Comparison of ENCODE assay signal across 8 cellular contexts in genomic region chr15:34039180-34039486, GRCh38. TPM values are rescaled to one million over a fixed set of nuclear protein-coding genes. Genes with fewer than 3 reads are reported as not detected.
DNase-seq lines count a peak whose midpoint lies in the region; ATAC-seq, FAIRE-seq and TF ChIP-seq lines count a peak whose summit lies in the region.

AVEN (minus strand) TSS chr15:34039204; CDS start chr15:34039046, 158 bp downstream.

- H3K27ac ChIP-seq in K562 (ENCODE audit: extremely low read depth, low read depth, low read length) (peak within 1 kb of the TSS; percentile 46; the same call in 2 of the 3 replicates), left lung (peak within 1 kb of the TSS; percentile 88 to 91), temporal lobe (ENCODE audit: low read depth, low read length) (peak within 1 kb of the TSS; percentile 52)

- intact Hi-C loops in T-helper 1 cell treated with Interleukin-12 subunit alpha and Interleukin-12 subunit beta and Interleukin-4 antibody, amounts not matched to agents 30 ng/mL and 1 ng/mL, for 36 hours (cut with micrococcal nuclease): loop anchor here (1.0 to 5.0 kb wide), 8 partner anchors 23 to 1508 kb away; partner anchors contain the start of genes DPH6, FMN1, KATNBL1 and PGBD4
- intact Hi-C loops in K562 (cut with micrococcal nuclease): no loop called here
- intact Hi-C loops in left lung (cut with DNase I): no loop called here

- DNase-seq in T-helper 1 cell: no peak
- no peak for DNase-seq in K562 (ENCODE audit: extremely low read depth in 1 of 4, low spot score in 3 of 4)
- no peak for DNase-seq in left lung
- no peak for DNase-seq in NCI-H146 (lab: John Stamatoyannopoulos, UW)
- no peak for DNase-seq in activated CD4-positive, CD25-positive, alpha-beta regulatory T cell (lab: John Stamatoyannopoulos, UW)

- ATAC-seq in K562 (no peak), left lung (no peak), HG03354 (IDR thresholded peaks at IDR 0.05; ENCODE audit: poor library complexity, severe bottlenecking, unreplicated experiment) (no peak)

- POLR2A ChIA-PET in K562 (lab: Yijun Ruan, JAX): interaction anchor here (0.7 kb wide), 1 partner anchor 277 kb away, joined by 3 read pairs; no protein-coding TSS in a partner anchor

- H3K9me1 ChIP-seq in K562 (ENCODE audit: control insufficient read depth, insufficient read depth, low read length): no peaks in the 10 kb centered on the region

- no peak for FAIRE-seq in K562 (lab: Jason Lieb, UNC)

- H3K4me2 ChIP-seq in K562 (ENCODE audit: insufficient read depth, low read length): peak within 1 kb of the TSS; percentile 91

- CTCF ChIA-PET in K562 (lab: Yijun Ruan, JAX; ENCODE audit: low intra/inter-chr PET ratio): no interaction called here

- no peaks in the 10 kb centered on the region for H4K20me1 ChIP-seq in K562 (replicated peaks; ENCODE audit: control insufficient read depth, insufficient read depth, low read length)

- H3K9ac ChIP-seq in K562 (ENCODE audit: insufficient read depth in 1 of 2, low read depth in 2 of 2, low read length in 2 of 2): peak within 1 kb of the TSS; percentile 71 to 94

- peaks cover 3 to 12% of the 10 kb centered on the region in 2 experiments; a peak in 4 of 5 replicates for H3K4me1 ChIP-seq in K562 (replicated peaks in 1 of 2; ENCODE audit: control insufficient read depth in 2 of 2, insufficient read depth in 2 of 2, low read length in 2 of 2)
- H3K4me1 ChIP-seq in left lung: peaks cover 4 to 17% of the 10 kb centered on the region in 2 donors

- H2AFZ ChIP-seq in K562 (ENCODE audit: low read depth, low read length): peak within 1 kb of the TSS; percentile 100

- TF ChIP-seq POLR2A in K562 (conservative IDR thresholded peaks at IDR 0.05): no peak

- H3K4me3 ChIP-seq in K562 (peak within 1 kb of the TSS; percentile 63), left lung (peak within 1 kb of the TSS; percentile 68 to 94)

- TF ChIP-seq CTCF in K562 (IDR thresholded peaks at IDR 0.05 in 2 of 3, conservative IDR thresholded peaks at IDR 0.05 in 1 of 3; ENCODE audit: insufficient read depth in 2 of 3, low read depth in 1 of 3, low read length in 3 of 3) (no peak), left lung (IDR thresholded peaks at IDR 0.05) (no peak)

- no peak for TF ChIP-seq EP300 in K562 (IDR thresholded peaks at IDR 0.05; ENCODE audit: low read length)

- H3K36me3 ChIP-seq in K562 (ENCODE audit: control insufficient read depth, insufficient read depth, low read length): no peaks in the 10 kb centered on the region
- H3K36me3 ChIP-seq in left lung: no peaks in the 10 kb centered on the region

- TF ChIP-seq RAD21 in K562 (CRISPR knock-in tag; conservative IDR thresholded peaks at IDR 0.05 in 1 of 2, IDR thresholded peaks at IDR 0.05 in 1 of 2): no peak

- in situ Hi-C loops in K562 (cut with MboI): no loop called here

- BruUV-seq in K562 (replicated peaks; lab: Mats Ljungman, UMichigan): no TSS peak

- WGBS in K562 (ENCODE audit: insufficient coverage, low coverage, missing lambda C conversion rate): 1% methylated on average over 11 of the region's 23 CpGs

- peaks cover 14 to 15% of the 10 kb centered on the region in 2 experiments; a peak in 4 of 5 replicates for H3K27me3 ChIP-seq in K562 (ENCODE audit: control insufficient read depth in 2 of 2, insufficient read depth in 2 of 2, low read length in 2 of 2)
- no peaks in the 10 kb centered on the region for H3K27me3 ChIP-seq in left lung

- no peaks in the 10 kb centered on the region for H3K9me3 ChIP-seq in K562 (replicated peaks; ENCODE audit: control insufficient read depth, insufficient read depth, low read depth, low read length)
- H3K9me3 ChIP-seq in left lung: no peaks in the 10 kb centered on the region

- H3K79me2 ChIP-seq in K562 (ENCODE audit: control insufficient read depth, insufficient read depth, low read length): no peaks in the 10 kb centered on the region

TF ChIP-seq in K562, 482 proteins besides CTCF, POLR2A, EP300 and RAD21:
- no peak for TF ChIP-seq NCOA1 (IDR thresholded peaks at IDR 0.05; ENCODE audit: low read depth)
- TF ChIP-seq TCF7 (IDR thresholded peaks at IDR 0.05; ENCODE audit: borderline replicate concordance): no peak
- 0 out of 2 replicates have a peak, but pooled peaks have one; percentile 37 for TF ChIP-seq CUX1 (CRISPR knock-in tag; IDR thresholded peaks at IDR 0.05)
- TF ChIP-seq ZBTB7A (IDR thresholded peaks at IDR 0.05; ENCODE audit: borderline replicate concordance, control insufficient read depth, low read depth, low read length): peak; percentile 67; the same call in 1 of the 2 replicates
- 0 out of 2 replicates have a peak, but pooled peaks have one; percentile 7 for TF ChIP-seq VEZF1 (CRISPR knock-in tag; IDR thresholded peaks at IDR 0.05)

RNA-seq across cellular contexts. Expression of gene AVEN, which starts in this region (rescaled TPM):
- total RNA-seq in T-helper 1 cell treated with Interleukin-12 subunit alpha and Interleukin-12 subunit beta and Interleukin-4 antibody, amounts not matched to agents 30 ng/mL and 1 ng/mL, for 36 hours: 13.3 and 13.9 TPM in 2 replicates
- 0.49 and 0.77 TPM in 2 replicates for total RNA-seq in K562 (2011; cell fraction: chromatin; rRNA removed; ENCODE audit: low replicate concordance)
- total RNA-seq in K562 (2011; cell fraction: nucleolus; rRNA removed): 0.50 and 0.53 TPM in 2 replicates
- 1.2 and 1.4 TPM in 2 replicates for total RNA-seq in K562 (2011; cell fraction: nucleoplasm; rRNA removed)
- total RNA-seq in K562 (2014; rRNA removed): 4.7 and 6.4 TPM in 2 replicates
- total RNA-seq in K562 (2014; rRNA removed; fragmentation: Illumina TruSeq; extraction: Trizol): 5.5 and 5.6 TPM in 2 replicates
- 3.7 and 3.9 TPM in 2 replicates for total RNA-seq in K562 (2015; rRNA removed; fragmentation: Illumina TruSeq; extraction: Trizol)
- total RNA-seq in K562 (2021): 3.7 and 4.8 TPM in 2 replicates
- polyA plus RNA-seq in K562 (2011; rRNA removed): 2.8 and 2.9 TPM in 2 replicates
- polyA plus RNA-seq in K562 (2011; cell fraction: cytosol; rRNA removed): 0.95 and 2.0 TPM in 2 replicates
- 0.70 and 0.77 TPM in 2 replicates for polyA plus RNA-seq in K562 (2011; cell fraction: nucleus; rRNA removed)
- polyA plus RNA-seq in K562 (2012): 4.7 and 4.8 TPM in 2 replicates
- 3.2 and 4.8 TPM in 2 replicates for polyA plus RNA-seq in K562 (2014; fragmentation: Illumina TruSeq; extraction: Trizol)
- 1 to 10 TPM; 1.5 to 1.9 TPM for polyA plus RNA-seq in K562 (2014; fragmentation: Nextera tagmentation; extraction: Ambion mirVana)
- polyA plus RNA-seq in K562 (2014; rRNA removed): 3.3 and 4.7 TPM in 2 replicates
- polyA minus RNA-seq in K562 (2011; rRNA and poly(A)+ RNA removed): 2.0 and 3.2 TPM in 2 replicates
- polyA minus RNA-seq in K562 (2011; cell fraction: cytosol; rRNA and poly(A)+ RNA removed): 1.8 and 3.2 TPM in 2 replicates
- polyA minus RNA-seq in K562 (2011; cell fraction: nucleus; rRNA and poly(A)+ RNA removed): 0.40 and 1.1 TPM in 2 replicates
- 10 to 100 TPM; 11.3 to 13.6 TPM for total RNA-seq in left lung
- 5.7 TPM for total RNA-seq in temporal lobe
